Comparison of ENCODE assay signal across 25 cellular contexts in genomic region chr11:44313701-44314489, GRCh38. TPM values are rescaled to one million over a fixed set of nuclear protein-coding genes. Genes with fewer than 3 reads are reported as not detected.
DNase-seq lines count a peak whose midpoint lies in the region; ATAC-seq lines count a peak whose summit lies in the region.
"Had no signal": no experiment of that assay in that cellular context is flagged by ENCODE, and none has a peak within 500 bp of the region (broad histone marks: within the 10 kb centered on the region; RNA-seq: fewer than 3 reads in every experiment).

No MANE protein-coding gene starts in this region.

- ATAC-seq in HG03135 (IDR thresholded peaks at IDR 0.05; ENCODE audit: unreplicated experiment) (no peak), HG03521 (IDR thresholded peaks at IDR 0.05; ENCODE audit: unreplicated experiment) (no peak)
- no peak for ATAC-seq in activated CD8-positive, alpha-beta memory T cell treated with anti-CD3 and anti-CD28 coated beads, Interleukin-2, amount 10 ng/mL, durations not matched to agents 7 days and 5 days
- ATAC-seq: natural killer cell, sciatic nerve had no signal

- CTCF ChIA-PET in activated naive CD4-positive, alpha-beta T cell treated with anti-CD3 and anti-CD28 coated beads, Interleukin-2, amount 10 ng/mL, durations not matched to agents 7 days and 5 days (lab: Charles Lee): no interaction called here
- CTCF ChIA-PET in activated CD8-positive, alpha-beta memory T cell treated with anti-CD3 and anti-CD28 coated beads, Interleukin-2, amount 10 ng/mL, durations not matched to agents 7 days and 5 days (lab: Charles Lee): no interaction called here

- H3K36me3 Mint-ChIP-seq in activated naive CD4-positive, alpha-beta T cell treated with anti-CD3 and anti-CD28 coated beads, Interleukin-2, amount 10 ng/mL, durations not matched to agents 7 days and 5 days: no peaks in the 10 kb centered on the region
- H3K36me3 Mint-ChIP-seq in activated CD8-positive, alpha-beta memory T cell treated with anti-CD3 and anti-CD28 coated beads, Interleukin-2, amount 10 ng/mL, durations not matched to agents 7 days and 5 days: no peaks in the 10 kb centered on the region
- H3K36me3 Mint-ChIP-seq: activated CD4-positive, alpha-beta memory T cell treated with anti-CD3 and anti-CD28 coated beads for 36 hours; CD4-positive, CD25-positive, alpha-beta regulatory T cell; mesothelial cell of epicardium; natural killer cell had no signal

- peak overlapping the region; percentile 17 for H3K27ac Mint-ChIP-seq in activated naive CD4-positive, alpha-beta T cell treated with anti-CD3 and anti-CD28 coated beads, Interleukin-2, amount 10 ng/mL, durations not matched to agents 7 days and 5 days
- H3K27ac Mint-ChIP-seq in activated CD8-positive, alpha-beta memory T cell treated with anti-CD3 and anti-CD28 coated beads, Interleukin-2, amount 10 ng/mL, durations not matched to agents 7 days and 5 days: no peak overlapping the region
- H3K27ac Mint-ChIP-seq: activated B cell treated with CpG ODN at 0.5 μM for 24 hours; activated CD4-positive, alpha-beta memory T cell treated with anti-CD3 and anti-CD28 coated beads for 36 hours; CD4-positive, CD25-positive, alpha-beta regulatory T cell; H9; mesothelial cell of epicardium; natural killer cell had no signal

- no peak for DNase-seq in activated naive CD4-positive, alpha-beta T cell treated with anti-CD3 and anti-CD28 coated beads, Interleukin-2, amount 10 ng/mL, durations not matched to agents 7 days and 5 days
- DNase-seq in activated naive CD4-positive, alpha-beta T cell treated with anti-CD3 and anti-CD28 coated beads, Interleukin-2, amount 50 U/mL, for 16 hours: no peak
- DNase-seq in NCI-H446 treated with DMSO at 0.1 percent for 48 hours (lab: John Stamatoyannopoulos, UW): peak; percentile 55
- peak; percentile 23 for DNase-seq in fibroblast of gingiva (ENCODE audit: low read depth)
- no peak for DNase-seq in HPDE6-E6E7 (ENCODE audit: extremely low spot score)
- no peak for DNase-seq in activated CD8-positive, alpha-beta memory T cell treated with anti-CD3 and anti-CD28 coated beads, Interleukin-2, amount 10 ng/mL, durations not matched to agents 7 days and 5 days
- DNase-seq: ACHN; activated B cell treated with CpG ODN at 0.5 μM for 24 hours; activated CD4-positive, alpha-beta memory T cell treated with anti-CD3 and anti-CD28 coated beads for 36 hours; activated naive CD4-positive, alpha-beta T cell; CD4-positive, CD25-positive, alpha-beta regulatory T cell; DMS153; erythroblast; H9; natural killer cell; NCI-H1436 treated with DMSO at 0.1 percent for 48 hours; NCI-H2227 treated with DMSO at 0.1 percent for 48 hours; stimulated activated CD4-positive, alpha-beta T cell treated with anti-CD3 and anti-CD28 coated beads, Interleukin-15, amount 100 ng/mL, for 24 hours had no signal

- no peaks in the 10 kb centered on the region for H3K9me3 Mint-ChIP-seq in activated naive CD4-positive, alpha-beta T cell treated with anti-CD3 and anti-CD28 coated beads, Interleukin-2, amount 10 ng/mL, durations not matched to agents 7 days and 5 days
- H3K9me3 Mint-ChIP-seq in activated CD8-positive, alpha-beta memory T cell treated with anti-CD3 and anti-CD28 coated beads, Interleukin-2, amount 10 ng/mL, durations not matched to agents 7 days and 5 days (ENCODE audit: low read depth): no peaks in the 10 kb centered on the region
- H3K9me3 Mint-ChIP-seq: activated B cell treated with CpG ODN at 0.5 μM for 24 hours; activated CD4-positive, alpha-beta memory T cell treated with anti-CD3 and anti-CD28 coated beads for 36 hours; mesothelial cell of epicardium; natural killer cell had no signal

- peaks cover 18% of the 10 kb centered on the region for H3K4me1 Mint-ChIP-seq in activated naive CD4-positive, alpha-beta T cell treated with anti-CD3 and anti-CD28 coated beads, Interleukin-2, amount 10 ng/mL, durations not matched to agents 7 days and 5 days
- H3K4me1 Mint-ChIP-seq in activated CD8-positive, alpha-beta memory T cell treated with anti-CD3 and anti-CD28 coated beads, Interleukin-2, amount 10 ng/mL, durations not matched to agents 7 days and 5 days: peaks cover 9% of the 10 kb centered on the region

- no peak overlapping the region for H3K4me3 Mint-ChIP-seq in activated naive CD4-positive, alpha-beta T cell treated with anti-CD3 and anti-CD28 coated beads, Interleukin-2, amount 10 ng/mL, durations not matched to agents 7 days and 5 days
- H3K4me3 Mint-ChIP-seq in activated CD8-positive, alpha-beta memory T cell treated with anti-CD3 and anti-CD28 coated beads, Interleukin-2, amount 10 ng/mL, durations not matched to agents 7 days and 5 days: no peak overlapping the region
- H3K4me3 Mint-ChIP-seq: activated B cell treated with CpG ODN at 0.5 μM for 24 hours; activated CD4-positive, alpha-beta memory T cell treated with anti-CD3 and anti-CD28 coated beads for 36 hours; H9; mesothelial cell of epicardium; natural killer cell had no signal

- peaks cover 100% of the 10 kb centered on the region for H3K27me3 Mint-ChIP-seq in activated naive CD4-positive, alpha-beta T cell treated with anti-CD3 and anti-CD28 coated beads, Interleukin-2, amount 10 ng/mL, durations not matched to agents 7 days and 5 days
- peaks cover 97% of the 10 kb centered on the region for H3K27me3 Mint-ChIP-seq in activated CD8-positive, alpha-beta memory T cell treated with anti-CD3 and anti-CD28 coated beads, Interleukin-2, amount 10 ng/mL, durations not matched to agents 7 days and 5 days

RNA-seq across cellular contexts. Expression of gene ALX4, which starts 4.0 kb away (rescaled TPM):
- not detected for total RNA-seq in activated CD8-positive, alpha-beta memory T cell treated with anti-CD3 and anti-CD28 coated beads, Interleukin-2, amount 10 ng/mL, durations not matched to agents 7 days and 5 days
- total RNA-seq: activated B cell treated with CpG ODN at 0.5 μM for 24 hours; activated CD4-positive, alpha-beta memory T cell treated with anti-CD3 and anti-CD28 coated beads for 36 hours; ascending aorta; CD4-positive, CD25-positive, alpha-beta regulatory T cell; glomerular endothelial cell; H9; natural killer cell; T-helper 2 cell treated with Interferon-gamma antibody and Interleukin-4, amounts not matched to agents 100 ng/mL and 5 ng/mL, for 36 hours had no signal

Comparison
In these comparisons a context has a peak if more than half of its experiments do, and no peak if none do; other contexts are left out.
1. DNase-seq: peak in NCI-H446 treated with DMSO at 0.1 percent for 48 hours (single experiment) and fibroblast of gingiva (single experiment); none in activated naive CD4-positive, alpha-beta T cell treated with anti-CD3 and anti-CD28 coated beads, Interleukin-2, amount 10 ng/mL, durations not matched to agents 7 days and 5 days (single experiment), activated naive CD4-positive, alpha-beta T cell treated with anti-CD3 and anti-CD28 coated beads, Interleukin-2, amount 50 U/mL, for 16 hours (single experiment), HPDE6-E6E7 (single experiment) and activated CD8-positive, alpha-beta memory T cell treated with anti-CD3 and anti-CD28 coated beads, Interleukin-2, amount 10 ng/mL, durations not matched to agents 7 days and 5 days (single experiment).